Comparison of ENCODE assay signal across 1 cellular context in genomic region chr19:5693195-5694166, GRCh38.
TF ChIP-seq lines count a peak whose summit lies in the region.

No MANE protein-coding gene starts in this region.

TF ChIP-seq in SK-N-SH treated with all-trans-retinoic acid at 6 μM for 48 hours, 23 proteins besides CTCF, POLR2A, EP300 and RAD21 (continued from another document):
- TF ChIP-seq CSRNP3 (CRISPR knock-in tag; IDR thresholded peaks at IDR 0.05) (no peak), OSR1 (CRISPR knock-in tag; IDR thresholded peaks at IDR 0.05) (no peak)
TF ChIP-seq in SK-N-SH treated with all-trans-retinoic acid at 6 μM for 48 hours: peak in this region for 0.
